ENCODE assay signal across 1 cellular context in the genomic region with DNA sequence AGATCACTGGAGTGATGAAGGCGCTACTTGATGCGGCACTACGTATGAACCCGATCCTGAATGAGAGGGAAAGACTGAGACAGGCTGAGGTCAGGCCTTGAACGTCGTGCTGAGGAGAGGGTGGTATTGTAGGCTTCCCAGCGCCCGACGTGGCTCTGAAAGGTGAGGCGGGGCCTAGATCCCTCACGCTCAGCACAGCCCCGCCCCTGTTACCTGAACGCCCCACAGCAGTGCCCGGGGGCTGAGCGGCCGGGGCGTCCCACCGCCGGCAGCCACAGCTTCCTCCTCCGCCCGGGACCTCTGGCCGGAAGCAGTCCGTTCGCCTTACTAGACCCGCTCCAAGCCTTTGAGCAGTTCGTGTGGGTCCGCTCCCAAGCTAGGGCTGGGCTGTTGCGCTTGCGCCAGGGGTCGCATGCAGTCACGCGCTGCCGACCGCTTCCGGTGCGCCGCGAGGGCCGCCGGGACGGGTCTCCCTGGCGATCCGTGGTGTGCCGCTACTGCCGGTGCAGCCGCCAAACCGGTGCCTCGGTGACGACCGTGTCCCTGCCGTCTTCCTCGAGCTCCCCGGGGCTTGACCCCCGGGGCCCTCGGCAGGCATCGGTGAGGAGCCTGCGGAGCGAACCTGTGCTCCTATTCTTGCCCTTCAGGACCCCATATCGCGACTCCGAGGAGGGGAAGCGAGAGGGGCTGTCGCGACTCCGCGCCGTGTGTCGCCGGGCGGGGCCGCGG.
TF ChIP-seq lines count a peak whose summit lies in the region.

A gene with protein sequence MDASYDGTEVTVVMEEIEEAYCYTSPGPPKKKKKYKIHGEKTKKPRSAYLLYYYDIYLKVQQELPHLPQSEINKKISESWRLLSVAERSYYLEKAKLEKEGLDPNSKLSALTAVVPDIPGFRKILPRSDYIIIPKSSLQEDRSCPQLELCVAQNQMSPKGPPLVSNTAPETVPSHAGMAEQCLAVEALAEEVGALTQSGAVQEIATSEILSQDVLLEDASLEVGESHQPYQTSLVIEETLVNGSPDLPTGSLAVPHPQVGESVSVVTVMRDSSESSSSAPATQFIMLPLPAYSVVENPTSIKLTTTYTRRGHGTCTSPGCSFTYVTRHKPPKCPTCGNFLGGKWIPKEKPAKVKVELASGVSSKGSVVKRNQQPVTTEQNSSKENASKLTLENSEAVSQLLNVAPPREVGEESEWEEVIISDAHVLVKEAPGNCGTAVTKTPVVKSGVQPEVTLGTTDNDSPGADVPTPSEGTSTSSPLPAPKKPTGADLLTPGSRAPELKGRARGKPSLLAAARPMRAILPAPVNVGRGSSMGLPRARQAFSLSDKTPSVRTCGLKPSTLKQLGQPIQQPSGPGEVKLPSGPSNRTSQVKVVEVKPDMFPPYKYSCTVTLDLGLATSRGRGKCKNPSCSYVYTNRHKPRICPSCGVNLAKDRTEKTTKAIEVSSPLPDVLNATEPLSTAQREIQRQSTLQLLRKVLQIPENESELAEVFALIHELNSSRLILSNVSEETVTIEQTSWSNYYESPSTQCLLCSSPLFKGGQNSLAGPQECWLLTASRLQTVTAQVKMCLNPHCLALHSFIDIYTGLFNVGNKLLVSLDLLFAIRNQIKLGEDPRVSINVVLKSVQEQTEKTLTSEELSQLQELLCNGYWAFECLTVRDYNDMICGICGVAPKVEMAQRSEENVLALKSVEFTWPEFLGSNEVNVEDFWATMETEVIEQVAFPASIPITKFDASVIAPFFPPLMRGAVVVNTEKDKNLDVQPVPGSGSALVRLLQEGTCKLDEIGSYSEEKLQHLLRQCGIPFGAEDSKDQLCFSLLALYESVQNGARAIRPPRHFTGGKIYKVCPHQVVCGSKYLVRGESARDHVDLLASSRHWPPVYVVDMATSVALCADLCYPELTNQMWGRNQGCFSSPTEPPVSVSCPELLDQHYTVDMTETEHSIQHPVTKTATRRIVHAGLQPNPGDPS (N-terminal part only) (plus strand): TSS at position 479 of the 729 bp plus-strand sequence. CDS start 4,114 bp downstream, outside the sequence.
A gene (minus strand): TSS at position 394 of the 729 bp plus-strand sequence. CDS start 4,306 bp downstream, outside the sequence.

TF ChIP-seq in K562, 482 proteins besides CTCF, POLR2A, EP300 and RAD21 (continued from another document and continues in another):
- TF ChIP-seq, protein P1, sequence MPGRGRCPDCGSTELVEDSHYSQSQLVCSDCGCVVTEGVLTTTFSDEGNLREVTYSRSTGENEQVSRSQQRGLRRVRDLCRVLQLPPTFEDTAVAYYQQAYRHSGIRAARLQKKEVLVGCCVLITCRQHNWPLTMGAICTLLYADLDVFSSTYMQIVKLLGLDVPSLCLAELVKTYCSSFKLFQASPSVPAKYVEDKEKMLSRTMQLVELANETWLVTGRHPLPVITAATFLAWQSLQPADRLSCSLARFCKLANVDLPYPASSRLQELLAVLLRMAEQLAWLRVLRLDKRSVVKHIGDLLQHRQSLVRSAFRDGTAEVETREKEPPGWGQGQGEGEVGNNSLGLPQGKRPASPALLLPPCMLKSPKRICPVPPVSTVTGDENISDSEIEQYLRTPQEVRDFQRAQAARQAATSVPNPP (IDR thresholded peaks at IDR 0.05; ENCODE audit: borderline replicate concordance, insufficient read depth, insufficient read length): no peak
- TF ChIP-seq, protein P2, sequence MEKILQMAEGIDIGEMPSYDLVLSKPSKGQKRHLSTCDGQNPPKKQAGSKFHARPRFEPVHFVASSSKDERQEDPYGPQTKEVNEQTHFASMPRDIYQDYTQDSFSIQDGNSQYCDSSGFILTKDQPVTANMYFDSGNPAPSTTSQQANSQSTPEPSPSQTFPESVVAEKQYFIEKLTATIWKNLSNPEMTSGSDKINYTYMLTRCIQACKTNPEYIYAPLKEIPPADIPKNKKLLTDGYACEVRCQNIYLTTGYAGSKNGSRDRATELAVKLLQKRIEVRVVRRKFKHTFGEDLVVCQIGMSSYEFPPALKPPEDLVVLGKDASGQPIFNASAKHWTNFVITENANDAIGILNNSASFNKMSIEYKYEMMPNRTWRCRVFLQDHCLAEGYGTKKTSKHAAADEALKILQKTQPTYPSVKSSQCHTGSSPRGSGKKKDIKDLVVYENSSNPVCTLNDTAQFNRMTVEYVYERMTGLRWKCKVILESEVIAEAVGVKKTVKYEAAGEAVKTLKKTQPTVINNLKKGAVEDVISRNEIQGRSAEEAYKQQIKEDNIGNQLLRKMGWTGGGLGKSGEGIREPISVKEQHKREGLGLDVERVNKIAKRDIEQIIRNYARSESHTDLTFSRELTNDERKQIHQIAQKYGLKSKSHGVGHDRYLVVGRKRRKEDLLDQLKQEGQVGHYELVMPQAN (IDR thresholded peaks at IDR 0.05; ENCODE audit: borderline replicate concordance): peak; percentile 62
- peak; percentile 43 for TF ChIP-seq FUS (optimal IDR thresholded peaks at IDR 0.05; ENCODE audit: low read depth, low read length)
- no peak for TF ChIP-seq LARP7 (IDR thresholded peaks at IDR 0.05)
- no peak; the same call in 1 of the 2 replicates for TF ChIP-seq ZNF232 (CRISPR knock-in tag; IDR thresholded peaks at IDR 0.05)
- TF ChIP-seq, protein P3, sequence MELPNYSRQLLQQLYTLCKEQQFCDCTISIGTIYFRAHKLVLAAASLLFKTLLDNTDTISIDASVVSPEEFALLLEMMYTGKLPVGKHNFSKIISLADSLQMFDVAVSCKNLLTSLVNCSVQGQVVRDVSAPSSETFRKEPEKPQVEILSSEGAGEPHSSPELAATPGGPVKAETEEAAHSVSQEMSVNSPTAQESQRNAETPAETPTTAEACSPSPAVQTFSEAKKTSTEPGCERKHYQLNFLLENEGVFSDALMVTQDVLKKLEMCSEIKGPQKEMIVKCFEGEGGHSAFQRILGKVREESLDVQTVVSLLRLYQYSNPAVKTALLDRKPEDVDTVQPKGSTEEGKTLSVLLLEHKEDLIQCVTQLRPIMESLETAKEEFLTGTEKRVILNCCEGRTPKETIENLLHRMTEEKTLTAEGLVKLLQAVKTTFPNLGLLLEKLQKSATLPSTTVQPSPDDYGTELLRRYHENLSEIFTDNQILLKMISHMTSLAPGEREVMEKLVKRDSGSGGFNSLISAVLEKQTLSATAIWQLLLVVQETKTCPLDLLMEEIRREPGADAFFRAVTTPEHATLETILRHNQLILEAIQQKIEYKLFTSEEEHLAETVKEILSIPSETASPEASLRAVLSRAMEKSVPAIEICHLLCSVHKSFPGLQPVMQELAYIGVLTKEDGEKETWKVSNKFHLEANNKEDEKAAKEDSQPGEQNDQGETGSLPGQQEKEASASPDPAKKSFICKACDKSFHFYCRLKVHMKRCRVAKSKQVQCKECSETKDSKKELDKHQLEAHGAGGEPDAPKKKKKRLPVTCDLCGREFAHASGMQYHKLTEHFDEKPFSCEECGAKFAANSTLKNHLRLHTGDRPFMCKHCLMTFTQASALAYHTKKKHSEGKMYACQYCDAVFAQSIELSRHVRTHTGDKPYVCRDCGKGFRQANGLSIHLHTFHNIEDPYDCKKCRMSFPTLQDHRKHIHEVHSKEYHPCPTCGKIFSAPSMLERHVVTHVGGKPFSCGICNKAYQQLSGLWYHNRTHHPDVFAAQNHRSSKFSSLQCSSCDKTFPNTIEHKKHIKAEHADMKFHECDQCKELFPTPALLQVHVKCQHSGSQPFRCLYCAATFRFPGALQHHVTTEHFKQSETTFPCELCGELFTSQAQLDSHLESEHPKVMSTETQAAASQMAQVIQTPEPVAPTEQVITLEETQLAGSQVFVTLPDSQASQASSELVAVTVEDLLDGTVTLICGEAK (IDR thresholded peaks at IDR 0.05): peak; percentile 99
- TF ChIP-seq, protein P3 (CRISPR knock-in tag; IDR thresholded peaks at IDR 0.05): no peak
- TF ChIP-seq PHF8 (IDR thresholded peaks at IDR 0.05; ENCODE audit: borderline replicate concordance, low read length): peak; percentile 93; the same call in 1 of the 2 replicates
- TF ChIP-seq, protein P4, sequence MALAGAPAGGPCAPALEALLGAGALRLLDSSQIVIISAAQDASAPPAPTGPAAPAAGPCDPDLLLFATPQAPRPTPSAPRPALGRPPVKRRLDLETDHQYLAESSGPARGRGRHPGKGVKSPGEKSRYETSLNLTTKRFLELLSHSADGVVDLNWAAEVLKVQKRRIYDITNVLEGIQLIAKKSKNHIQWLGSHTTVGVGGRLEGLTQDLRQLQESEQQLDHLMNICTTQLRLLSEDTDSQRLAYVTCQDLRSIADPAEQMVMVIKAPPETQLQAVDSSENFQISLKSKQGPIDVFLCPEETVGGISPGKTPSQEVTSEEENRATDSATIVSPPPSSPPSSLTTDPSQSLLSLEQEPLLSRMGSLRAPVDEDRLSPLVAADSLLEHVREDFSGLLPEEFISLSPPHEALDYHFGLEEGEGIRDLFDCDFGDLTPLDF (CRISPR knock-in tag; IDR thresholded peaks at IDR 0.05): no peak
- TF ChIP-seq, protein P5, sequence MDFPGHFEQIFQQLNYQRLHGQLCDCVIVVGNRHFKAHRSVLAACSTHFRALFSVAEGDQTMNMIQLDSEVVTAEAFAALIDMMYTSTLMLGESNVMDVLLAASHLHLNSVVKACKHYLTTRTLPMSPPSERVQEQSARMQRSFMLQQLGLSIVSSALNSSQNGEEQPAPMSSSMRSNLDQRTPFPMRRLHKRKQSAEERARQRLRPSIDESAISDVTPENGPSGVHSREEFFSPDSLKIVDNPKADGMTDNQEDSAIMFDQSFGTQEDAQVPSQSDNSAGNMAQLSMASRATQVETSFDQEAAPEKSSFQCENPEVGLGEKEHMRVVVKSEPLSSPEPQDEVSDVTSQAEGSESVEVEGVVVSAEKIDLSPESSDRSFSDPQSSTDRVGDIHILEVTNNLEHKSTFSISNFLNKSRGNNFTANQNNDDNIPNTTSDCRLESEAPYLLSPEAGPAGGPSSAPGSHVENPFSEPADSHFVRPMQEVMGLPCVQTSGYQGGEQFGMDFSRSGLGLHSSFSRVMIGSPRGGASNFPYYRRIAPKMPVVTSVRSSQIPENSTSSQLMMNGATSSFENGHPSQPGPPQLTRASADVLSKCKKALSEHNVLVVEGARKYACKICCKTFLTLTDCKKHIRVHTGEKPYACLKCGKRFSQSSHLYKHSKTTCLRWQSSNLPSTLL (IDR thresholded peaks at IDR 0.05): no peak
- TF ChIP-seq POU5F1 (IDR thresholded peaks at IDR 0.05; ENCODE audit: borderline replicate concordance, low read depth, low read length, partially characterized antibody): peak; percentile 39
- TF ChIP-seq RBM14 (IDR thresholded peaks at IDR 0.05; ENCODE audit: borderline replicate concordance, insufficient read depth, low read depth, low read length): 0 out of 2 replicates have a peak, but pooled peaks have one; percentile 40
- no peak; the same call in 1 of the 2 replicates for TF ChIP-seq RFX5 (IDR thresholded peaks at IDR 0.05; ENCODE audit: low read depth, low read length)
- TF ChIP-seq NFATC3 (IDR thresholded peaks at IDR 0.05): no peak
- TF ChIP-seq TFAM (CRISPR knock-in tag; conservative IDR thresholded peaks at IDR 0.05): no peak
- TF ChIP-seq ETV1 (tag; conservative IDR thresholded peaks at IDR 0.05; ENCODE audit: low read depth): peak; percentile 90
- no peak for TF ChIP-seq ZNF165 (CRISPR knock-in tag; IDR thresholded peaks at IDR 0.05; ENCODE audit: borderline replicate concordance)
- TF ChIP-seq ZBTB1 (CRISPR knock-in tag; IDR thresholded peaks at IDR 0.05; ENCODE audit: borderline replicate concordance, low read depth): no peak; the same call in 1 of the 2 replicates
- TF ChIP-seq KHSRP (IDR thresholded peaks at IDR 0.05): no peak
- TF ChIP-seq YY1 (IDR thresholded peaks at IDR 0.05; ENCODE audit: borderline replicate concordance in 1 of 3, control insufficient read depth in 1 of 3, extremely low read depth in 1 of 3, insufficient read depth in 3 of 3, insufficient read length in 1 of 3, insufficient replicate concordance in 2 of 3, low read depth in 1 of 3, low read length in 2 of 3): peak in 2 of 3 experiments; percentile 70 to 83
- TF ChIP-seq, protein P6, sequence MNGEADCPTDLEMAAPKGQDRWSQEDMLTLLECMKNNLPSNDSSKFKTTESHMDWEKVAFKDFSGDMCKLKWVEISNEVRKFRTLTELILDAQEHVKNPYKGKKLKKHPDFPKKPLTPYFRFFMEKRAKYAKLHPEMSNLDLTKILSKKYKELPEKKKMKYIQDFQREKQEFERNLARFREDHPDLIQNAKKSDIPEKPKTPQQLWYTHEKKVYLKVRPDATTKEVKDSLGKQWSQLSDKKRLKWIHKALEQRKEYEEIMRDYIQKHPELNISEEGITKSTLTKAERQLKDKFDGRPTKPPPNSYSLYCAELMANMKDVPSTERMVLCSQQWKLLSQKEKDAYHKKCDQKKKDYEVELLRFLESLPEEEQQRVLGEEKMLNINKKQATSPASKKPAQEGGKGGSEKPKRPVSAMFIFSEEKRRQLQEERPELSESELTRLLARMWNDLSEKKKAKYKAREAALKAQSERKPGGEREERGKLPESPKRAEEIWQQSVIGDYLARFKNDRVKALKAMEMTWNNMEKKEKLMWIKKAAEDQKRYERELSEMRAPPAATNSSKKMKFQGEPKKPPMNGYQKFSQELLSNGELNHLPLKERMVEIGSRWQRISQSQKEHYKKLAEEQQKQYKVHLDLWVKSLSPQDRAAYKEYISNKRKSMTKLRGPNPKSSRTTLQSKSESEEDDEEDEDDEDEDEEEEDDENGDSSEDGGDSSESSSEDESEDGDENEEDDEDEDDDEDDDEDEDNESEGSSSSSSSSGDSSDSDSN (IDR thresholded peaks at IDR 0.05; ENCODE audit: borderline replicate concordance in 1 of 2, low read depth in 2 of 2, low read length in 2 of 2): peak; percentile 70 to 83; a peak in 1 of 4 replicates
- TF ChIP-seq U2AF1 (optimal IDR thresholded peaks at IDR 0.05; ENCODE audit: low read depth, low read length): no peak
- TF ChIP-seq CBX8 (IDR thresholded peaks at IDR 0.05; ENCODE audit: borderline replicate concordance, extremely low read depth, low read depth, low read length, poor library complexity, severe bottlenecking): no peak
- peak; percentile 82 for TF ChIP-seq POLR2AphosphoS5 (IDR thresholded peaks at IDR 0.05; ENCODE audit: control insufficient read depth, insufficient read depth, low read depth, low read length)
- no peak for TF ChIP-seq ELF4 (CRISPR knock-in tag; IDR thresholded peaks at IDR 0.05)
- TF ChIP-seq ZSCAN29 (IDR thresholded peaks at IDR 0.05): no peak
